ENCODE assay signal across 18 cellular contexts in genomic region chr12:116761499-116761898, GRCh38.
"Had no signal": no experiment of that assay in that cellular context is flagged by ENCODE, and none has a peak within 500 bp of the region (broad histone marks: within the 10 kb centered on the region; RNA-seq: fewer than 3 reads in every experiment).

No MANE protein-coding gene starts in this region.

- H3K36me3 ChIP-seq: esophagus squamous epithelium, lower lobe of right lung, ovary, tibial artery had no signal

- H3K4me3 ChIP-seq: esophagus squamous epithelium, lower lobe of right lung, ovary, testis, tibial artery had no signal

- DNase-seq: cortex of kidney; effector memory CD8-positive, alpha-beta T cell; erythroblast; esophagus squamous epithelium; foreskin melanocyte; glutamatergic neuron; left ventricle myocardium superior; lower lobe of right lung; nucleus accumbens; ovary; stimulated activated CD4-positive, alpha-beta T cell treated with anti-CD3 and anti-CD28 coated beads, Interleukin-4, amount 100 ng/mL, for 4 hours; stimulated activated naive CD8-positive, alpha-beta T cell treated with anti-CD3 and anti-CD28 coated beads, Interleukin-15, Interleukin-2, amounts not matched to agents 100 U/mL and 50 U/mL, for 24 hours; substantia nigra; testis had no signal

- H3K27ac Mint-ChIP-seq: effector memory CD8-positive, alpha-beta T cell; stimulated activated memory B cell treated with anti-CD40 and anti-IgM and Interleukin-4, amounts not matched to agents 10 μg/mL and 1 μg/mL and 100 μg/mL, for 72 hours; type B pancreatic cell had no signal

- H3K9me3 ChIP-seq: esophagus squamous epithelium, lower lobe of right lung, ovary, testis, tibial artery had no signal

- H3K4me1 ChIP-seq: esophagus squamous epithelium, lower lobe of right lung, testis had no signal

- H3K9me3 Mint-ChIP-seq: effector memory CD8-positive, alpha-beta T cell; nephron; stimulated activated memory B cell treated with anti-CD40 and anti-IgM and Interleukin-4, amounts not matched to agents 10 μg/mL and 1 μg/mL and 100 μg/mL, for 72 hours; type B pancreatic cell had no signal

- H3K4me1 Mint-ChIP-seq: stimulated activated memory B cell treated with anti-CD40 and anti-IgM and Interleukin-4, amounts not matched to agents 10 μg/mL and 1 μg/mL and 100 μg/mL, for 72 hours had no signal

- H3K27me3 Mint-ChIP-seq: effector memory CD8-positive, alpha-beta T cell; stimulated activated memory B cell treated with anti-CD40 and anti-IgM and Interleukin-4, amounts not matched to agents 10 μg/mL and 1 μg/mL and 100 μg/mL, for 72 hours; type B pancreatic cell had no signal

- H3K27ac ChIP-seq: esophagus squamous epithelium, lower lobe of right lung, ovary, testis had no signal

- H3K4me3 Mint-ChIP-seq: effector memory CD8-positive, alpha-beta T cell; stimulated activated memory B cell treated with anti-CD40 and anti-IgM and Interleukin-4, amounts not matched to agents 10 μg/mL and 1 μg/mL and 100 μg/mL, for 72 hours; type B pancreatic cell had no signal

- H3K27me3 ChIP-seq: esophagus squamous epithelium, ovary, testis, tibial artery had no signal

- ATAC-seq: effector memory CD8-positive, alpha-beta T cell; left ventricle myocardium superior; lower lobe of right lung; stimulated activated memory B cell treated with anti-CD40 and anti-IgM and Interleukin-4, amounts not matched to agents 10 μg/mL and 1 μg/mL and 100 μg/mL, for 72 hours; stimulated activated naive CD8-positive, alpha-beta T cell treated with anti-CD3 and anti-CD28 coated beads, Interleukin-15, Interleukin-2, amounts not matched to agents 100 U/mL and 50 U/mL, for 24 hours had no signal
